ENCODE assay signal across 22 cellular contexts in the genomic region with DNA sequence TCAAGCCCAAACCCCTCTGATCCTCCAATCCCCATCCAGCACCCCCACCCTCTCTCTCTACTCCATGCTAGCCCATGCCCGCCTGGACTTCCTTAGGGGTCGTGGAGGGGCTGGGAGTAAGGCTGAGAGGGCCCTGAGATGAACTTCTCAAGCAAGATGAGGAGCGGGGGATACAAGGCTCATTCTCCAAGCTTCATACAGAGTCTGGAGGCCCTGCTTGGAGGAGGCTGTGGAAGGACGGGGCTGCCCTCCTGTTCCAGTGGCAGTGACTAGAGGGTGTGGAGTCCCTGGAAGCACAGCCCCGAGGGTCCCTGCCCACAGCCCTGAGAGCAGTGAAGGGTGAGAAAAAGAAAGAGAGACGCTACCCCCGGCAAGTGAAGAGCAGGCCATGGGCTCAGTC. TPM values are rescaled to one million over a fixed set of nuclear protein-coding genes. Genes with fewer than 3 reads are reported as not detected.
"Had no signal": no experiment of that assay in that cellular context is flagged by ENCODE, and none has a peak within 500 bp of the region (broad histone marks: within the 10 kb centered on the region; RNA-seq: fewer than 3 reads in every experiment).

No MANE protein-coding gene starts in this region.

- ATAC-seq: activated naive CD8-positive, alpha-beta T cell treated with anti-CD3 and anti-CD28 coated beads, Interleukin-2, amount 50 U/mL, for 24 hours; esophagus mucosa; gastrocnemius medialis; heart right ventricle; left lung; stimulated activated naive B cell treated with anti-CD40 and anti-IgM and Interleukin-4, amounts not matched to agents 10 μg/mL and 1 μg/mL and 100 μg/mL, for 72 hours; upper lobe of right lung had no signal

- H3K27me3 ChIP-seq: breast epithelium, gastrocnemius medialis, heart right ventricle, left lung, sigmoid colon, upper lobe of right lung had no signal

- H3K4me1 Mint-ChIP-seq: activated naive CD8-positive, alpha-beta T cell treated with anti-CD3 and anti-CD28 coated beads, Interleukin-2, amount 50 U/mL, for 24 hours; naive B cell; stimulated activated naive B cell treated with anti-CD40 and anti-IgM and Interleukin-4, amounts not matched to agents 10 μg/mL and 1 μg/mL and 100 μg/mL, for 72 hours had no signal

- H3K4me1 ChIP-seq: breast epithelium, gastrocnemius medialis, heart right ventricle, left lung, sigmoid colon, upper lobe of right lung had no signal

- H3K4me3 Mint-ChIP-seq: activated CD4-positive, alpha-beta memory T cell treated with anti-CD3 and anti-CD28 coated beads, Interleukin-2, amount 10 ng/mL, durations not matched to agents 7 days and 5 days; activated naive CD4-positive, alpha-beta T cell treated with anti-CD3 and anti-CD28 coated beads for 36 hours; activated naive CD8-positive, alpha-beta T cell treated with anti-CD3 and anti-CD28 coated beads, Interleukin-2, amount 50 U/mL, for 24 hours; activated T-cell treated with anti-CD3 and anti-CD28 coated beads, Interleukin-2, amount 50 U/mL, for 24 hours; naive B cell; stimulated activated naive B cell treated with anti-CD40 and anti-IgM and Interleukin-4, amounts not matched to agents 10 μg/mL and 1 μg/mL and 100 μg/mL, for 72 hours had no signal

- H3K27ac Mint-ChIP-seq: activated CD4-positive, alpha-beta memory T cell treated with anti-CD3 and anti-CD28 coated beads, Interleukin-2, amount 10 ng/mL, durations not matched to agents 7 days and 5 days; activated naive CD4-positive, alpha-beta T cell treated with anti-CD3 and anti-CD28 coated beads for 36 hours; activated naive CD8-positive, alpha-beta T cell treated with anti-CD3 and anti-CD28 coated beads, Interleukin-2, amount 50 U/mL, for 24 hours; activated T-cell treated with anti-CD3 and anti-CD28 coated beads, Interleukin-2, amount 50 U/mL, for 24 hours; naive B cell; stimulated activated naive B cell treated with anti-CD40 and anti-IgM and Interleukin-4, amounts not matched to agents 10 μg/mL and 1 μg/mL and 100 μg/mL, for 72 hours had no signal

- H3K36me3 Mint-ChIP-seq: naive B cell had no signal

- H3K27ac ChIP-seq: breast epithelium, gastrocnemius medialis, heart right ventricle, left lung, sigmoid colon, thoracic aorta, upper lobe of right lung had no signal

- H3K9me3 Mint-ChIP-seq: activated CD4-positive, alpha-beta memory T cell treated with anti-CD3 and anti-CD28 coated beads, Interleukin-2, amount 10 ng/mL, durations not matched to agents 7 days and 5 days; activated naive CD4-positive, alpha-beta T cell treated with anti-CD3 and anti-CD28 coated beads for 36 hours; activated naive CD8-positive, alpha-beta T cell treated with anti-CD3 and anti-CD28 coated beads, Interleukin-2, amount 50 U/mL, for 24 hours; activated T-cell treated with anti-CD3 and anti-CD28 coated beads, Interleukin-2, amount 50 U/mL, for 24 hours; naive B cell; stimulated activated naive B cell treated with anti-CD40 and anti-IgM and Interleukin-4, amounts not matched to agents 10 μg/mL and 1 μg/mL and 100 μg/mL, for 72 hours had no signal

- H3K9me3 ChIP-seq: breast epithelium, gastrocnemius medialis, heart right ventricle, left lung, sigmoid colon, thoracic aorta, upper lobe of right lung had no signal

- H3K36me3 ChIP-seq: breast epithelium, thoracic aorta, upper lobe of right lung had no signal

- DNase-seq: activated CD4-positive, alpha-beta memory T cell treated with anti-CD3 and anti-CD28 coated beads, Interleukin-2, amount 10 ng/mL, durations not matched to agents 7 days and 5 days; activated CD4-positive, alpha-beta T cell treated with anti-CD3 and anti-CD28 coated beads for 48 hours; activated CD4-positive, CD25-positive, alpha-beta regulatory T cell; activated naive CD4-positive, alpha-beta T cell treated with anti-CD3 and anti-CD28 coated beads for 36 hours; activated naive CD8-positive, alpha-beta T cell treated with anti-CD3 and anti-CD28 coated beads, Interleukin-2, amount 50 U/mL, for 24 hours; activated T-cell treated with anti-CD3 and anti-CD28 coated beads, Interleukin-2, amount 50 U/mL, for 24 hours; aorta; cortex of kidney; effector CD4-positive, alpha-beta T cell; gastrocnemius medialis; heart right ventricle; naive B cell; sigmoid colon; stimulated activated CD4-positive, alpha-beta T cell treated with anti-CD3 and anti-CD28 coated beads, Interleukin-4, amount 100 ng/mL, for 4 hours; stimulated activated naive B cell treated with anti-CD40 and anti-IgM and Interleukin-4, amounts not matched to agents 10 μg/mL and 1 μg/mL and 100 μg/mL, for 72 hours; upper lobe of right lung had no signal

- H3K27me3 Mint-ChIP-seq: activated CD4-positive, alpha-beta memory T cell treated with anti-CD3 and anti-CD28 coated beads, Interleukin-2, amount 10 ng/mL, durations not matched to agents 7 days and 5 days; activated naive CD8-positive, alpha-beta T cell treated with anti-CD3 and anti-CD28 coated beads, Interleukin-2, amount 50 U/mL, for 24 hours; activated T-cell treated with anti-CD3 and anti-CD28 coated beads, Interleukin-2, amount 50 U/mL, for 24 hours; naive B cell; stimulated activated naive B cell treated with anti-CD40 and anti-IgM and Interleukin-4, amounts not matched to agents 10 μg/mL and 1 μg/mL and 100 μg/mL, for 72 hours had no signal

- H3K4me3 ChIP-seq: breast epithelium, gastrocnemius medialis, heart right ventricle, left lung, sigmoid colon, thoracic aorta, upper lobe of right lung had no signal

RNA-seq across cellular contexts. Expression of a gene that starts 45.6 kb away (rescaled TPM):
- total RNA-seq: activated CD4-positive, alpha-beta memory T cell treated with anti-CD3 and anti-CD28 coated beads, Interleukin-2, amount 10 ng/mL, durations not matched to agents 7 days and 5 days; activated naive CD4-positive, alpha-beta T cell treated with anti-CD3 and anti-CD28 coated beads for 36 hours; aorta; esophagus mucosa; gastrocnemius medialis; heart right ventricle; left lung; lung microvascular endothelial cell; mononuclear cell; sigmoid colon; thoracic aorta; upper lobe of right lung had no signal
- polyA plus RNA-seq: aorta had no signal
